23 cellular contexts compared by ENCODE assay signal in the genomic region with DNA sequence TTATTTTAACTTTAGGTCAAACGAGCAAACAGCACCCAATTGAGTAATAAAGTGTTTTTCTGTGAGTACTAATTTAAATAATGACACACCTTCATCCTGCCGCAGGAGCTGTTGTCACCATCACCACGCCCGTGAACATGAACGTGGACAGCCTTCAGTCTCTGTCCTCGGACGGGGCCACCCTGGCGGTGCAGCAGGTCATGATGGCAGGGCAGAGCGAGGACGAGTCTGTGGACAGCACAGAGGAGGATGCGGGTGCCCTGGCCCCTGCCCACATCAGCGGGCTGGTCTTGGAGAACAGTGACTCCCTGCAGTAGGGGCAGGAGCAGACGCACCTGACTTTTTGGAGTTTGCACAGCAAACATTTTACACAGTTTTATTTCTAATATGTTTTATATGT.
"Had no signal": no experiment of that assay in that cellular context is flagged by ENCODE, and none has a peak within 500 bp of the region (broad histone marks: within the 10 kb centered on the region; RNA-seq: fewer than 3 reads in every experiment).

No MANE protein-coding gene starts in this region.

- DNase-seq: naive thymus-derived CD4-positive, alpha-beta T cell; natural killer cell; occipital lobe; ovary; psoas muscle; right cardiac atrium; right lobe of liver; sigmoid colon; small intestine; stimulated activated CD4-positive, alpha-beta T cell treated with anti-CD3 and anti-CD28 coated beads, Interleukin-12 subunit alpha, Interleukin-12 subunit beta, amount 100 ng/mL, for 4 hours; stimulated activated CD4-positive, alpha-beta T cell treated with anti-CD3 and anti-CD28 coated beads, Interleukin-1b, Interleukin-23, amount 100 ng/mL, for 48 hours; stimulated activated CD4-positive, alpha-beta T cell treated with anti-CD3 and anti-CD28 coated beads, Interleukin-4, amount 100 ng/mL, for 1 hour; stimulated activated CD4-positive, alpha-beta T cell treated with anti-CD3 and anti-CD28 coated beads, Interleukin-4, amount 100 ng/mL, for 4 hours; stimulated activated CD8-positive, alpha-beta memory T cell treated with anti-CD3 and anti-CD28 coated beads, Interleukin-4, amount 100 ng/mL, for 48 hours; stimulated activated naive CD4-positive, alpha-beta T cell; stomach; tibial artery; transverse colon had no signal

- H3K4me3 ChIP-seq: neural progenitor cell, ovary, psoas muscle, right lobe of liver, sigmoid colon, stomach, thoracic aorta, tibial artery, transverse colon, vagina had no signal

- H3K36me3 ChIP-seq: neural progenitor cell, ovary had no signal

- H3K27ac ChIP-seq: neural progenitor cell, ovary, parathyroid adenoma, psoas muscle, right lobe of liver, sigmoid colon, stomach, thoracic aorta, tibial artery, transverse colon, vagina had no signal

- ATAC-seq: naive thymus-derived CD4-positive, alpha-beta T cell; natural killer cell; psoas muscle; right cardiac atrium; right lobe of liver; stimulated activated memory B cell treated with anti-CD40 and anti-IgM and Interleukin-4, amounts not matched to agents 10 μg/mL and 1 μg/mL and 100 μg/mL, for 72 hours had no signal

- H3K9me3 ChIP-seq: ovary, psoas muscle, right lobe of liver, sigmoid colon, stomach, thoracic aorta, tibial artery, transverse colon, vagina had no signal

- H3K27me3 ChIP-seq: neural progenitor cell, ovary, right lobe of liver, sigmoid colon, stomach, tibial artery, transverse colon, vagina had no signal

- H3K4me1 ChIP-seq: neural progenitor cell, parathyroid adenoma, psoas muscle, right lobe of liver, sigmoid colon, stomach, tibial artery, transverse colon, vagina had no signal
